13 cellular contexts compared by ENCODE assay signal in genomic region chr7:66055321-66055956, GRCh38. TPM values are rescaled to one million over a fixed set of nuclear protein-coding genes. Genes with fewer than 3 reads are reported as not detected.
A peak's percentile ranks its signal among the peaks of the same experiment; 100 is the strongest.
DNase-seq lines count a peak whose midpoint lies in the region; ATAC-seq, FAIRE-seq and TF ChIP-seq lines count a peak whose summit lies in the region.
"Had no signal": no experiment of that assay in that cellular context is flagged by ENCODE, and none has a peak within 500 bp of the region (broad histone marks: within the 10 kb centered on the region; RNA-seq: fewer than 3 reads in every experiment).

No MANE protein-coding gene starts in this region.

- H3K79me2 ChIP-seq in astrocyte (ENCODE audit: insufficient read depth, low read length), result no peaks in the 10 kb centered on the region

- H3K9ac ChIP-seq in astrocyte (ENCODE audit: low read length), result no peak overlapping the region

- no peaks in the 10 kb centered on the region for H3K9me3 ChIP-seq in astrocyte (ENCODE audit: insufficient read depth, low read depth, low read length)
- H3K9me3 ChIP-seq: upper lobe of left lung had no signal

- peak; percentile 64 for ATAC-seq in GM19372 (IDR thresholded peaks at IDR 0.05; ENCODE audit: low read depth, unreplicated experiment)
- ATAC-seq in HG02970 (IDR thresholded peaks at IDR 0.05; ENCODE audit: low FRiP score, unreplicated experiment), result peak; percentile 80
- ATAC-seq in GM21360 (IDR thresholded peaks at IDR 0.05; ENCODE audit: unreplicated experiment), result no peak
- ATAC-seq in Right ventricle myocardium inferior, result no peak

- H3K36me3 ChIP-seq in astrocyte (ENCODE audit: insufficient read depth, low read length), result no peaks in the 10 kb centered on the region
- H3K36me3 ChIP-seq: upper lobe of left lung had no signal

- H3K4me3 Mint-ChIP-seq in astrocyte (ENCODE audit: unreplicated experiment), result no peak overlapping the region
- H3K4me3 Mint-ChIP-seq: activated naive CD4-positive, alpha-beta T cell treated with anti-CD3 and anti-CD28 coated beads, Interleukin-2, amount 50 U/mL, for 24 hours had no signal

- H2AFZ ChIP-seq in astrocyte (ENCODE audit: low read depth, low read length), result no peak overlapping the region

- H3K27me3 ChIP-seq in astrocyte (ENCODE audit: insufficient read depth, low read length), result no peaks in the 10 kb centered on the region
- H3K27me3 ChIP-seq: upper lobe of left lung had no signal

- intact Hi-C loops in Right ventricle myocardium inferior (cut with DNase I), result no loop called here

- H3K36me3 Mint-ChIP-seq in astrocyte (ENCODE audit: low read depth, unreplicated experiment), result no peaks in the 10 kb centered on the region
- H3K36me3 Mint-ChIP-seq: activated naive CD4-positive, alpha-beta T cell treated with anti-CD3 and anti-CD28 coated beads, Interleukin-2, amount 50 U/mL, for 24 hours had no signal

- no peak overlapping the region for H3K27ac Mint-ChIP-seq in astrocyte (ENCODE audit: unreplicated experiment)
- H3K27ac Mint-ChIP-seq: activated naive CD4-positive, alpha-beta T cell treated with anti-CD3 and anti-CD28 coated beads, Interleukin-2, amount 50 U/mL, for 24 hours had no signal

- H3K9me3 Mint-ChIP-seq in astrocyte (ENCODE audit: unreplicated experiment), result no peaks in the 10 kb centered on the region
- H3K9me3 Mint-ChIP-seq: activated naive CD4-positive, alpha-beta T cell treated with anti-CD3 and anti-CD28 coated beads, Interleukin-2, amount 50 U/mL, for 24 hours had no signal

- peaks cover 9% of the 10 kb centered on the region for H3K4me1 Mint-ChIP-seq in astrocyte (ENCODE audit: low read depth, unreplicated experiment)
- H3K4me1 Mint-ChIP-seq: activated naive CD4-positive, alpha-beta T cell treated with anti-CD3 and anti-CD28 coated beads, Interleukin-2, amount 50 U/mL, for 24 hours had no signal

- H3K4me2 ChIP-seq in astrocyte (ENCODE audit: low read length), result no peak overlapping the region

- no peaks in the 10 kb centered on the region for H4K20me1 ChIP-seq in astrocyte (ENCODE audit: insufficient read depth, low read length)

- no peak for TF ChIP-seq CTCF in astrocyte (IDR thresholded peaks at IDR 0.05; ENCODE audit: insufficient read depth, low read depth, low read length)

- no peak overlapping the region for H3K27ac ChIP-seq in astrocyte (ENCODE audit: low read depth, low read length)
- H3K27ac ChIP-seq: upper lobe of left lung had no signal

- H3K27me3 Mint-ChIP-seq in astrocyte (ENCODE audit: low read depth, unreplicated experiment), result no peaks in the 10 kb centered on the region
- H3K27me3 Mint-ChIP-seq: activated naive CD4-positive, alpha-beta T cell treated with anti-CD3 and anti-CD28 coated beads, Interleukin-2, amount 50 U/mL, for 24 hours had no signal

- peaks cover 19% of the 10 kb centered on the region for H3K4me1 ChIP-seq in astrocyte (ENCODE audit: insufficient read depth, low read length)

- DNase-seq in EL, result peak; percentile 55
- DNase-seq in astrocyte (ENCODE audit: low read depth), result peak; percentile 40
- no peak for DNase-seq in Right ventricle myocardium inferior (ENCODE audit: missing footprints)
- DNase-seq in NCI-H2196 treated with DMSO at 0.1 percent for 48 hours (lab: John Stamatoyannopoulos, UW; ENCODE audit: unreplicated experiment), result no peak
- DNase-seq in ecto neural progenitor cell (ENCODE audit: low spot score), result no peak
- DNase-seq: foreskin melanocyte; NCI-H2171; stimulated activated CD4-positive, alpha-beta T cell treated with anti-CD3 and anti-CD28 coated beads, Interleukin-15, amount 100 ng/mL, for 24 hours; upper lobe of left lung had no signal

- no peak overlapping the region for H3K4me3 ChIP-seq in astrocyte (ENCODE audit: insufficient read depth, low read depth, low read length)
- H3K4me3 ChIP-seq: upper lobe of left lung had no signal

- FAIRE-seq in astrocyte (lab: Jason Lieb, UNC), result no peak

RNA-seq across cellular contexts. Expression of gene ASL, which starts 20.2 kb away (rescaled TPM):
- total RNA-seq in astrocyte (27.7 TPM in 2 replicates), Right ventricle myocardium inferior (11.8 TPM)

RNA-seq across cellular contexts. Expression of gene CRCP, which starts 59.2 kb away (rescaled TPM):
- total RNA-seq in astrocyte, result 24.2 and 26.8 TPM in 2 replicates
- 23.6 TPM for total RNA-seq in Right ventricle myocardium inferior

Comparison
In these comparisons a context has a peak if more than half of its experiments do, and no peak if none do; other contexts are left out.
1. DNase-seq: peak in EL (single experiment) and astrocyte (single experiment); none in Right ventricle myocardium inferior (single experiment), NCI-H2196 treated with DMSO at 0.1 percent for 48 hours (single experiment) and ecto neural progenitor cell (single experiment).
2. ATAC-seq: peak in GM19372 (single experiment) and HG02970 (single experiment); none in GM21360 (single experiment) and Right ventricle myocardium inferior (single experiment).